In genomic region chr3:187616307-187616939, GRCh38 we compare ENCODE assay signal across 1 cellular context.
TF ChIP-seq lines count a peak whose summit lies in the region.

No MANE protein-coding gene starts in this region.

TF ChIP-seq in GM23338, 12 proteins besides CTCF, POLR2A, EP300 and RAD21 (continued from another document):
- TF ChIP-seq REST (IDR thresholded peaks at IDR 0.05; ENCODE audit: unreplicated experiment) (no peak), JUNB (IDR thresholded peaks at IDR 0.05; ENCODE audit: unreplicated experiment) (no peak)
